11 cellular contexts compared by ENCODE assay signal in the genomic region with DNA sequence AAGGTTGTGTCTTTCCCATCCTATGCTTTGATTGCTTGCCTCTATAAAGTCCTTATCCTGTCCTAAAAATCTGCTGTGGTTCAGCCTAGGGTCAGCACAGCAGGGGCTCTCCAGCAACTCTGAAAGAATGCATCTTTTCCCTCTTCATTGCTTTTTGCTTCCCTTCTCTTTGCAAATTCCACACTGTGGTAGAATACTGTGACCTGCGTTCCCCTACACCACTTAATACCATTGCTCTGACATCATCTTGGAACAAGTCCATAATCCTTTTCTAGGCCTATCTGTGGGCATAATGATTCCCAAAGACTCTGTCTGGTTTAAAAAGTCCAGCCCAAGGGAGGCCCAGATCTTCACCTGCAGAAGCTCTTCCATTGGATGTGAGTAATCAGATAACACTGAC.
DNase-seq lines count a peak whose midpoint lies in the region; ATAC-seq and TF ChIP-seq lines count a peak whose summit lies in the region.
"Had no signal": no experiment of that assay in that cellular context is flagged by ENCODE, and none has a peak within 500 bp of the region (broad histone marks: within the 10 kb centered on the region; RNA-seq: fewer than 3 reads in every experiment).

No MANE protein-coding gene starts in this region.

- H3K9me3 Mint-ChIP-seq in effector memory CD8-positive, alpha-beta T cell = no peaks in the 10 kb centered on the region

- peak; percentile 31 for DNase-seq in NCI-H2196 (lab: John Stamatoyannopoulos, UW; ENCODE audit: unreplicated experiment)
- DNase-seq in NCI-H2196 treated with DMSO at 0.1 percent for 48 hours (lab: John Stamatoyannopoulos, UW; ENCODE audit: unreplicated experiment) = no peak
- no peak for DNase-seq in ascending aorta (ENCODE audit: low spot score in 2 of 2)
- peak; percentile 31 for DNase-seq in hepatocyte (ENCODE audit: low spot score)
- no peak for DNase-seq in upper lobe of right lung
- DNase-seq in effector memory CD8-positive, alpha-beta T cell = no peak
- DNase-seq in NCI-H774 (lab: John Stamatoyannopoulos, UW) = no peak
- DNase-seq in NCI-H1105 (lab: John Stamatoyannopoulos, UW) = no peak
- DNase-seq: activated CD8-positive, alpha-beta memory T cell treated with anti-CD3 and anti-CD28 coated beads, Interleukin-2, amount 50 U/mL, for 48 hours; cerebellar nuclear complex had no signal

- peaks cover 10 to 15% of the 10 kb centered on the region in 2 donors for H3K27me3 Mint-ChIP-seq in effector memory CD8-positive, alpha-beta T cell

- H3K36me3 ChIP-seq in ascending aorta = peaks cover 33 to 78% of the 10 kb centered on the region in 2 donors
- no peaks in the 10 kb centered on the region for H3K36me3 ChIP-seq in hepatocyte (replicated peaks; ENCODE audit: insufficient read depth, low read depth)
- H3K36me3 ChIP-seq in upper lobe of right lung = no peaks in the 10 kb centered on the region

- H3K4me3 ChIP-seq in ascending aorta (no peak overlapping the region), hepatocyte (no peak overlapping the region), upper lobe of right lung (no peak overlapping the region)

- no peak overlapping the region for H3K4me3 Mint-ChIP-seq in effector memory CD8-positive, alpha-beta T cell

- 33% methylated on average over 1 of the region's 1 CpG for WGBS in hepatocyte (ENCODE audit: low lambda C conversion rate, missing lambda C conversion rate)

- no peaks in the 10 kb centered on the region for H3K27me3 ChIP-seq in ascending aorta
- no peaks in the 10 kb centered on the region for H3K27me3 ChIP-seq in hepatocyte
- no peaks in the 10 kb centered on the region for H3K27me3 ChIP-seq in upper lobe of right lung

- no peak overlapping the region for H2AFZ ChIP-seq in hepatocyte

- no peak overlapping the region for H3K4me2 ChIP-seq in hepatocyte

- H3K27ac ChIP-seq in ascending aorta (peak overlapping the region; percentile 46 to 66), hepatocyte (peak overlapping the region; percentile 70), upper lobe of right lung (no peak overlapping the region)
- H3K27ac ChIP-seq: 22Rv1 had no signal

- H3K4me1 ChIP-seq in ascending aorta (peaks cover 7 to 17% of the 10 kb centered on the region in 2 donors), hepatocyte (ENCODE audit: insufficient read depth) (peaks cover 17% of the 10 kb centered on the region), upper lobe of right lung (no peaks in the 10 kb centered on the region)

- intact Hi-C loops in ascending aorta (cut with DNase I) = no loop called here
- intact Hi-C loops in upper lobe of right lung (cut with DNase I) = no loop called here

- no peaks in the 10 kb centered on the region for H3K4me1 Mint-ChIP-seq in effector memory CD8-positive, alpha-beta T cell (ENCODE audit: low read depth in 2 of 2)

- H3K27ac Mint-ChIP-seq in effector memory CD8-positive, alpha-beta T cell = no peak overlapping the region

- H3K9me3 ChIP-seq in ascending aorta = no peaks in the 10 kb centered on the region
- H3K9me3 ChIP-seq in hepatocyte (ENCODE audit: low read depth) = no peaks in the 10 kb centered on the region
- no peaks in the 10 kb centered on the region for H3K9me3 ChIP-seq in upper lobe of right lung

- no peaks in the 10 kb centered on the region for H3K36me3 Mint-ChIP-seq in effector memory CD8-positive, alpha-beta T cell (ENCODE audit: insufficient read depth)

- H3K79me2 ChIP-seq in hepatocyte = no peaks in the 10 kb centered on the region

- H4K20me1 ChIP-seq in hepatocyte (ENCODE audit: insufficient read depth, poor library complexity, severe bottlenecking) = no peaks in the 10 kb centered on the region

- no peaks in the 10 kb centered on the region for H3K9me2 ChIP-seq in hepatocyte (replicated peaks; ENCODE audit: insufficient read depth)

- ATAC-seq in upper lobe of right lung = peak; percentile 31
- no peak for ATAC-seq in effector memory CD8-positive, alpha-beta T cell (replicated peaks)

- TF ChIP-seq CTCF in ascending aorta (IDR thresholded peaks at IDR 0.05) = no peak
- no peak for TF ChIP-seq CTCF in hepatocyte (IDR thresholded peaks at IDR 0.05; ENCODE audit: poor library complexity)
- TF ChIP-seq CTCF in upper lobe of right lung (IDR thresholded peaks at IDR 0.05) = no peak

Comparison
In these comparisons a context has a peak if more than half of its experiments do, and no peak if none do; other contexts are left out.
1. DNase-seq: peak in NCI-H2196 (single experiment) and hepatocyte (single experiment); none in NCI-H2196 treated with DMSO at 0.1 percent for 48 hours (single experiment), ascending aorta (0 of 2), upper lobe of right lung (single experiment), effector memory CD8-positive, alpha-beta T cell (0 of 3), NCI-H774 (single experiment) and NCI-H1105 (single experiment).